ENCODE assay signal across 12 cellular contexts in genomic region chr18:52045946-52046345, GRCh38.
"Had no signal": no experiment of that assay in that cellular context is flagged by ENCODE, and none has a peak within 500 bp of the region (broad histone marks: within the 10 kb centered on the region; RNA-seq: fewer than 3 reads in every experiment).

No MANE protein-coding gene starts in this region.

- H3K4me3 ChIP-seq: coronary artery, smooth muscle cell had no signal

- ATAC-seq: foreskin keratinocyte; naive thymus-derived CD4-positive, alpha-beta T cell; right cardiac atrium had no signal

- DNase-seq: erythroblast; foreskin keratinocyte; kidney; naive thymus-derived CD4-positive, alpha-beta T cell; nephron progenitor cell; posterior cingulate gyrus; right cardiac atrium; stimulated activated CD4-positive, alpha-beta T cell treated with anti-CD3 and anti-CD28 coated beads, Interleukin-2, amount 100 ng/mL, for 48 hours; stimulated activated naive CD4-positive, alpha-beta T cell treated with Interleukin-2 at 50 U/mL for 16 hours; trophoblast cell had no signal
